22 cellular contexts compared by ENCODE assay signal in genomic region chr17:27389542-27390140, GRCh38.
A peak's percentile ranks its signal among the peaks of the same experiment; 100 is the strongest.
DNase-seq lines count a peak whose midpoint lies in the region; ATAC-seq and TF ChIP-seq lines count a peak whose summit lies in the region.
"Had no signal": no experiment of that assay in that cellular context is flagged by ENCODE, and none has a peak within 500 bp of the region (broad histone marks: within the 10 kb centered on the region; RNA-seq: fewer than 3 reads in every experiment).

No MANE protein-coding gene starts in this region.

- H3K9me3 ChIP-seq in A673 (ENCODE audit: low read depth, low read length, poor library complexity, severe bottlenecking), result no peaks in the 10 kb centered on the region
- no peaks in the 10 kb centered on the region for H3K9me3 ChIP-seq in Peyer's patch

- peak overlapping the region; percentile 32 for H3K27ac ChIP-seq in cingulate gyrus (ENCODE audit: low read depth, low read length)
- H3K27ac ChIP-seq in A673 (ENCODE audit: low read depth, low read length, poor library complexity, severe bottlenecking), result no peak overlapping the region
- no peak overlapping the region for H3K27ac ChIP-seq in Peyer's patch
- H3K27ac ChIP-seq: C4-2B, KMS-11 had no signal

- no peaks in the 10 kb centered on the region for H3K9me3 Mint-ChIP-seq in natural killer cell treated with Interleukin-12 subunit alpha and Interleukin-12 subunit beta and Interleukin-15 and Interleukin-18, amount 100 ng/mL, for 72 hours
- no peaks in the 10 kb centered on the region for H3K9me3 Mint-ChIP-seq in natural killer cell
- H3K9me3 Mint-ChIP-seq in nephron progenitor cell, result peaks cover 4% of the 10 kb centered on the region
- H3K9me3 Mint-ChIP-seq: CD8-positive, alpha-beta memory T cell had no signal

- H3K4me3 Mint-ChIP-seq in natural killer cell treated with Interleukin-12 subunit alpha and Interleukin-12 subunit beta and Interleukin-15 and Interleukin-18, amount 100 ng/mL, for 72 hours, result peak overlapping the region; percentile 53
- no peak overlapping the region for H3K4me3 Mint-ChIP-seq in natural killer cell
- H3K4me3 Mint-ChIP-seq in nephron progenitor cell, result no peak overlapping the region

- intact Hi-C loops in natural killer cell (cut with micrococcal nuclease), result no loop called here
- intact Hi-C loops in A673 (cut with micrococcal nuclease; ENCODE audit: unreplicated experiment), result no loop called here

- no TSS peak for BruUV-seq in A673 (replicated peaks; lab: Mats Ljungman, UMichigan)

- no peak for ATAC-seq in natural killer cell treated with Interleukin-12 subunit alpha and Interleukin-12 subunit beta and Interleukin-15 and Interleukin-18, amount 100 ng/mL, for 72 hours
- ATAC-seq in natural killer cell (no peak), GM21786 (IDR thresholded peaks at IDR 0.05; ENCODE audit: unreplicated experiment) (no peak)
- ATAC-seq: HCT116 had no signal

- TF ChIP-seq CTCF in natural killer cell (IDR thresholded peaks at IDR 0.05) (no peak), nephron progenitor cell (IDR thresholded peaks at IDR 0.05) (no peak), A673 (conservative IDR thresholded peaks at IDR 0.05; ENCODE audit: low read depth, low read length) (no peak), Peyer's patch (IDR thresholded peaks at IDR 0.05) (no peak)

- no peak overlapping the region for H3K4me3 ChIP-seq in A673 (ENCODE audit: low read depth, low read length, poor library complexity, severe bottlenecking)
- H3K4me3 ChIP-seq in Peyer's patch, result no peak overlapping the region

- H3K4me1 ChIP-seq in A673 (ENCODE audit: insufficient read depth, low read length, poor library complexity, severe bottlenecking) (peaks cover 1% of the 10 kb centered on the region), Peyer's patch (no peaks in the 10 kb centered on the region)

- CTCF ChIA-PET in A673 (lab: Charles Lee), result interaction anchor here (0.6 kb wide), 1 partner anchor 45 kb away, joined by 3 read pairs; no protein-coding TSS in a partner anchor

- POLR2A ChIA-PET in A673 (lab: Charles Lee; ENCODE audit: low non-redundant PET), result no interaction called here

- no peak for DNase-seq in natural killer cell treated with Interleukin-12 subunit alpha and Interleukin-12 subunit beta and Interleukin-15 and Interleukin-18, amount 100 ng/mL, for 72 hours (ENCODE audit: low spot score)
- DNase-seq in natural killer cell (no peak), nephron progenitor cell (no peak), A673 (ENCODE audit: low spot score) (no peak), Peyer's patch (no peak)
- DNase-seq: Calu3; CD8-positive, alpha-beta memory T cell; DMS153; GOT3; IMR-90; MV-4-11; NCI-H1105 treated with DMSO at 0.1 percent for 48 hours; NCI-H2029 treated with DMSO at 0.1 percent for 48 hours; NCI-H226; NCI-H524; NCI-H774; NK-92 treated with Interleukin-12 subunit alpha and Interleukin-12 subunit beta, amount 100 ng/mL, for 24 hours had no signal

- peak overlapping the region in 1 of 2 donors; percentile 35 for H3K27ac Mint-ChIP-seq in natural killer cell treated with Interleukin-12 subunit alpha and Interleukin-12 subunit beta and Interleukin-15 and Interleukin-18, amount 100 ng/mL, for 72 hours
- H3K27ac Mint-ChIP-seq in natural killer cell (peak overlapping the region in 1 of 2 donors; percentile 54), nephron progenitor cell (peak overlapping the region; percentile 6)

- no peaks in the 10 kb centered on the region for H3K27me3 ChIP-seq in A673 (replicated peaks; ENCODE audit: insufficient read depth, low read depth, low read length, poor library complexity)
- H3K27me3 ChIP-seq in Peyer's patch, result no peaks in the 10 kb centered on the region

- H3K4me1 Mint-ChIP-seq in natural killer cell treated with Interleukin-12 subunit alpha and Interleukin-12 subunit beta and Interleukin-15 and Interleukin-18, amount 100 ng/mL, for 72 hours (ENCODE audit: low read depth in 2 of 2), result peaks cover 16 to 21% of the 10 kb centered on the region in 2 donors
- H3K4me1 Mint-ChIP-seq in natural killer cell, result peaks cover 8 to 19% of the 10 kb centered on the region in 2 donors
- peaks cover 8% of the 10 kb centered on the region for H3K4me1 Mint-ChIP-seq in nephron progenitor cell

- TF ChIP-seq POLR2A in Peyer's patch (IDR thresholded peaks at IDR 0.05), result no peak

- H3K36me3 ChIP-seq in A673 (ENCODE audit: insufficient read depth, low read length, poor library complexity, severe bottlenecking) (no peaks in the 10 kb centered on the region), Peyer's patch (no peaks in the 10 kb centered on the region)

- peaks cover 16 to 17% of the 10 kb centered on the region in 2 donors for H3K27me3 Mint-ChIP-seq in natural killer cell treated with Interleukin-12 subunit alpha and Interleukin-12 subunit beta and Interleukin-15 and Interleukin-18, amount 100 ng/mL, for 72 hours
- H3K27me3 Mint-ChIP-seq in natural killer cell (ENCODE audit: low read depth in 2 of 2) (peaks cover 11 to 19% of the 10 kb centered on the region in 2 donors), nephron progenitor cell (ENCODE audit: low read depth, poor library complexity) (peaks cover 25% of the 10 kb centered on the region)

- H3K36me3 Mint-ChIP-seq in natural killer cell treated with Interleukin-12 subunit alpha and Interleukin-12 subunit beta and Interleukin-15 and Interleukin-18, amount 100 ng/mL, for 72 hours, result no peaks in the 10 kb centered on the region
- H3K36me3 Mint-ChIP-seq in natural killer cell, result no peaks in the 10 kb centered on the region
- no peaks in the 10 kb centered on the region for H3K36me3 Mint-ChIP-seq in nephron progenitor cell (ENCODE audit: low read depth)
- H3K36me3 Mint-ChIP-seq: CD8-positive, alpha-beta memory T cell had no signal
